ENCODE assay signal across 22 cellular contexts in the genomic region with DNA sequence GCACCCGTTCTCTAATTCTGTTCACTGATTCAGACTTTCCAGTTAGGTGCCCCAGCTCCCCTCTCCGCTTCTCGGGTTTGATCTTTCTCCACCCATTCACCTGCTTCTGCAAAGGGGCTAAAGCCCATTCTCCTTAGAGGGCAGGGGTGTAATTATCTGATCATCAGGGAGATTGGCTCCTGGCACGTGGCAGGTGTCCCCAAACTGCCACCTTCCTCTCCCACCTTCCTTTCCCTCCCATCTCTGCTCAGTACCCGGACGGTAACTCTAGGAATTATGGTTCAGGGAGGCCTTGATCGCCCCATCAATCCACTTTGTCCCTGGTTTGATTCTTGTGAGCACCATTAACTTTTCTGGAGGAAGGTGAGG. TPM values are rescaled to one million over a fixed set of nuclear protein-coding genes. Genes with fewer than 3 reads are reported as not detected.
DNase-seq lines count a peak whose midpoint lies in the region; ATAC-seq and TF ChIP-seq lines count a peak whose summit lies in the region.
"Had no signal": no experiment of that assay in that cellular context is flagged by ENCODE, and none has a peak within 500 bp of the region (broad histone marks: within the 10 kb centered on the region; RNA-seq: fewer than 3 reads in every experiment).

No MANE protein-coding gene starts in this region.

- peak overlapping the region in 1 of 2 donors; percentile 82 for H3K4me3 Mint-ChIP-seq in CD14-positive monocyte
- peak overlapping the region; percentile 84 for H3K4me3 Mint-ChIP-seq in activated T-helper 17 cell treated with anti-CD3 and anti-CD28 coated beads, Interleukin-2, amount 50 U/mL, for 72 hours
- H3K4me3 Mint-ChIP-seq in naive thymus-derived CD4-positive, alpha-beta T cell = peak overlapping the region in 9 of 10 donors; percentile 50 to 82 (median 59)

- peaks cover 1 to 23% (median 9%) of the 10 kb centered on the region in 3 donors for H3K27me3 Mint-ChIP-seq in CD14-positive monocyte (ENCODE audit: low read depth in 3 of 3)
- peaks cover 11% of the 10 kb centered on the region for H3K27me3 Mint-ChIP-seq in activated T-helper 17 cell treated with anti-CD3 and anti-CD28 coated beads, Interleukin-2, amount 50 U/mL, for 72 hours
- peaks cover 0 to 11% (median 4%) of the 10 kb centered on the region in 5 donors for H3K27me3 Mint-ChIP-seq in naive thymus-derived CD4-positive, alpha-beta T cell

- H3K4me1 Mint-ChIP-seq in CD14-positive monocyte = peaks cover 41% of the 10 kb centered on the region
- H3K4me1 Mint-ChIP-seq in activated T-helper 17 cell treated with anti-CD3 and anti-CD28 coated beads, Interleukin-2, amount 50 U/mL, for 72 hours = peaks cover 32% of the 10 kb centered on the region
- H3K4me1 Mint-ChIP-seq in naive thymus-derived CD4-positive, alpha-beta T cell = peaks cover 22 to 42% (median 30%) of the 10 kb centered on the region in 7 donors

- peak overlapping the region; percentile 88 to 98 (median 95) for H3K27ac Mint-ChIP-seq in CD14-positive monocyte
- H3K27ac Mint-ChIP-seq in activated T-helper 17 cell treated with anti-CD3 and anti-CD28 coated beads, Interleukin-2, amount 50 U/mL, for 72 hours = peak overlapping the region; percentile 96
- H3K27ac Mint-ChIP-seq in naive thymus-derived CD4-positive, alpha-beta T cell = peak overlapping the region in 6 of 9 donors; percentile 6 to 95 (median 76)
- H3K27ac Mint-ChIP-seq: immature natural killer cell had no signal

- no peak overlapping the region for H3K27ac ChIP-seq in naive thymus-derived CD4-positive, alpha-beta T cell (ENCODE audit: low read depth, low read length)
- H3K27ac ChIP-seq: SK-N-MC, thoracic aorta, WERI-Rb-1 had no signal

- no peak for DNase-seq in CD14-positive monocyte (ENCODE audit: low spot score)
- DNase-seq in H4 (ENCODE audit: low spot score) = peak; percentile 5
- DNase-seq in naive thymus-derived CD4-positive, alpha-beta T cell = no peak
- no peak for DNase-seq in mucosa of descending colon
- DNase-seq in NCI-H774 (lab: John Stamatoyannopoulos, UW) = no peak
- DNase-seq: erythroblast, immature natural killer cell, MG63, NCI-H1694 treated with DMSO at 0.1 percent for 48 hours, NCI-H510A, PC-3, WERI-Rb-1 had no signal

- intact Hi-C loops in CD14-positive monocyte (cut with micrococcal nuclease) = loop anchor here (2.0 to 10.0 kb wide), 2 partner anchors 19 to 153 kb away; partner anchors contain the start of gene CD22 (in 1 of the 2)
- intact Hi-C loops in naive thymus-derived CD4-positive, alpha-beta T cell (cut with micrococcal nuclease) = loop anchor here (2.0 to 10.0 kb wide), 2 partner anchors 79 to 203 kb away; partner anchors contain the start of genes USF2 (in 2 of the 2) and FXYD7 (in 1 of the 2)
- intact Hi-C loops in mucosa of descending colon (cut with DNase I, micrococcal nuclease) = no loop called here

- peak overlapping the region; percentile 36 for H3K4me3 ChIP-seq in naive thymus-derived CD4-positive, alpha-beta T cell (ENCODE audit: low read length)
- no peak overlapping the region for H3K4me3 ChIP-seq in mucosa of descending colon
- H3K4me3 ChIP-seq: lung, MG63, SK-N-MC, thoracic aorta had no signal

- H3K4me1 ChIP-seq in naive thymus-derived CD4-positive, alpha-beta T cell (ENCODE audit: control insufficient read depth in 2 of 2, insufficient read depth in 2 of 2, low read length in 2 of 2) = peaks cover 18 to 26% of the 10 kb centered on the region in 2 donors
- no peaks in the 10 kb centered on the region for H3K4me1 ChIP-seq in mucosa of descending colon (ENCODE audit: low read depth)

- no peak for ATAC-seq in activated T-helper 17 cell treated with anti-CD3 and anti-CD28 coated beads, Interleukin-2, amount 50 U/mL, for 72 hours (replicated peaks)
- no peak for ATAC-seq in naive thymus-derived CD4-positive, alpha-beta T cell
- ATAC-seq in mucosa of descending colon = no peak
- no peak for ATAC-seq in HG03378 (IDR thresholded peaks at IDR 0.05; ENCODE audit: unreplicated experiment)
- ATAC-seq in GM18861 (IDR thresholded peaks at IDR 0.05; ENCODE audit: unreplicated experiment) = no peak
- ATAC-seq: PC-3 had no signal

- H3K9me3 ChIP-seq in naive thymus-derived CD4-positive, alpha-beta T cell (ENCODE audit: control insufficient read depth in 2 of 3, low read length in 3 of 3) = no peaks in the 10 kb centered on the region
- H3K9me3 ChIP-seq in mucosa of descending colon = no peaks in the 10 kb centered on the region
- H3K9me3 ChIP-seq: MG63, thoracic aorta had no signal

- CTCF ChIA-PET in naive thymus-derived CD4-positive, alpha-beta T cell (lab: Charles Lee) = interaction anchor here (2.0 kb wide), 1 partner anchor 147 kb away, joined by 4 read pairs; no protein-coding TSS in a partner anchor

- TF ChIP-seq CTCF in CD14-positive monocyte (IDR thresholded peaks at IDR 0.05) = no peak
- no peak for TF ChIP-seq CTCF in mucosa of descending colon (IDR thresholded peaks at IDR 0.05)

- peaks cover 4 to 5% of the 10 kb centered on the region in 2 donors for H3K36me3 Mint-ChIP-seq in CD14-positive monocyte
- no peaks in the 10 kb centered on the region for H3K36me3 Mint-ChIP-seq in activated T-helper 17 cell treated with anti-CD3 and anti-CD28 coated beads, Interleukin-2, amount 50 U/mL, for 72 hours (ENCODE audit: low read depth)
- no peaks in the 10 kb centered on the region for H3K36me3 Mint-ChIP-seq in naive thymus-derived CD4-positive, alpha-beta T cell
- H3K36me3 Mint-ChIP-seq: immature natural killer cell had no signal

- H3K9me3 Mint-ChIP-seq in CD14-positive monocyte = peaks cover 0 to 2% (median 0%) of the 10 kb centered on the region in 7 donors
- no peaks in the 10 kb centered on the region for H3K9me3 Mint-ChIP-seq in activated T-helper 17 cell treated with anti-CD3 and anti-CD28 coated beads, Interleukin-2, amount 50 U/mL, for 72 hours
- peaks cover 0 to 3% (median 0%) of the 10 kb centered on the region in 11 donors for H3K9me3 Mint-ChIP-seq in naive thymus-derived CD4-positive, alpha-beta T cell

- H3K27me3 ChIP-seq in naive thymus-derived CD4-positive, alpha-beta T cell (ENCODE audit: control insufficient read depth in 2 of 2, insufficient read depth in 2 of 2, low read length in 2 of 2) = no peaks in the 10 kb centered on the region

- POLR2A ChIA-PET in naive thymus-derived CD4-positive, alpha-beta T cell (lab: Charles Lee) = no interaction called here

- H3K36me3 ChIP-seq in naive thymus-derived CD4-positive, alpha-beta T cell (ENCODE audit: control insufficient read depth in 2 of 3, insufficient read depth in 3 of 3, low read length in 3 of 3) = no peaks in the 10 kb centered on the region
- no peaks in the 10 kb centered on the region for H3K36me3 ChIP-seq in mucosa of descending colon (ENCODE audit: low read depth)
- H3K36me3 ChIP-seq: MG63, thoracic aorta, WERI-Rb-1 had no signal

RNA-seq across cellular contexts. Expression of gene FFAR1, which starts 0.2 kb away (rescaled TPM):
- not detected for polyA plus RNA-seq in CD14-positive monocyte
- total RNA-seq in H4 (2014; rRNA removed; shearing (Covaris generic)) = not detected in 2 replicates
- under 1 TPM; 0.42 to 0.54 TPM for total RNA-seq in activated T-helper 17 cell treated with anti-CD3 and anti-CD28 coated beads, Interleukin-2, amount 50 U/mL, for 72 hours
- 1 to 10 TPM in 1 of 5 experiments, under 1 TPM in 2, not detected in 2; 0.10 to 1.3 (median 0.24) TPM for total RNA-seq in naive thymus-derived CD4-positive, alpha-beta T cell
- not detected for polyA plus RNA-seq in naive thymus-derived CD4-positive, alpha-beta T cell
- total RNA-seq in mucosa of descending colon = not detected
- total RNA-seq: astrocyte, HT-29, PC-3, renal cortical epithelial cell, thoracic aorta had no signal
- polyA plus RNA-seq: immature natural killer cell, neural cell had no signal

RNA-seq across cellular contexts. Expression of gene FFAR3, which starts 10.3 kb away (rescaled TPM):
- 1 to 10 TPM; 1.2 TPM for polyA plus RNA-seq in CD14-positive monocyte
- total RNA-seq in H4 (2014; rRNA removed; shearing (Covaris generic)) = 0.21 TPM in 1 of 2 replicates, not detected in the other
- 1 to 10 TPM; 1.7 to 2.3 TPM for total RNA-seq in activated T-helper 17 cell treated with anti-CD3 and anti-CD28 coated beads, Interleukin-2, amount 50 U/mL, for 72 hours
- under 1 TPM in 3 of 5 experiments, not detected in 2; 0.31 to 0.91 (median 0.72) TPM for total RNA-seq in naive thymus-derived CD4-positive, alpha-beta T cell
- not detected for polyA plus RNA-seq in naive thymus-derived CD4-positive, alpha-beta T cell
- total RNA-seq in mucosa of descending colon = 1 to 10 TPM in 1 of 3 donors, not detected in 2; 1.5 TPM
- total RNA-seq: astrocyte, HT-29, PC-3, renal cortical epithelial cell, thoracic aorta had no signal
- polyA plus RNA-seq: immature natural killer cell, neural cell had no signal

RNA-seq across cellular contexts. Expression of gene CD22, which starts 18.9 kb away (rescaled TPM):
- polyA plus RNA-seq in CD14-positive monocyte = under 1 TPM; 0.24 to 0.88 TPM
- total RNA-seq in H4 (2014; rRNA removed; shearing (Covaris generic)) = 1.9 and 6.1 TPM in 2 replicates
- 10 to 100 TPM in 1 of 2 donors, 1 to 10 TPM in 1; 5.3 to 11.7 TPM for total RNA-seq in activated T-helper 17 cell treated with anti-CD3 and anti-CD28 coated beads, Interleukin-2, amount 50 U/mL, for 72 hours
- total RNA-seq in naive thymus-derived CD4-positive, alpha-beta T cell = 10 to 100 TPM in 1 of 5 experiments, 1 to 10 TPM in 4; 1.5 to 23.9 (median 1.9) TPM
- polyA plus RNA-seq in naive thymus-derived CD4-positive, alpha-beta T cell = 1 to 10 TPM in 1 of 2 donors, under 1 TPM in 1; 0.70 to 1.1 TPM
- total RNA-seq in mucosa of descending colon = 1 to 10 TPM; 2.2 to 5.7 (median 4.1) TPM
- total RNA-seq: astrocyte, renal cortical epithelial cell had no signal
- polyA plus RNA-seq: neural cell had no signal

RNA-seq across cellular contexts. Expression of gene GPR42, which starts 23.0 kb away (rescaled TPM):
- polyA plus RNA-seq in CD14-positive monocyte = under 1 TPM in 1 of 2 donors, not detected in 1; 0.17 TPM
- total RNA-seq in H4 (2014; rRNA removed; shearing (Covaris generic)) = 0.21 TPM in 1 of 2 replicates, not detected in the other
- total RNA-seq in activated T-helper 17 cell treated with anti-CD3 and anti-CD28 coated beads, Interleukin-2, amount 50 U/mL, for 72 hours = under 1 TPM; 0.42 to 0.61 TPM
- under 1 TPM in 1 of 5 experiments, not detected in 4; 0.24 TPM for total RNA-seq in naive thymus-derived CD4-positive, alpha-beta T cell
- not detected for polyA plus RNA-seq in naive thymus-derived CD4-positive, alpha-beta T cell
- under 1 TPM in 1 of 3 donors, not detected in 2; 0.32 TPM for total RNA-seq in mucosa of descending colon
- total RNA-seq: astrocyte, HT-29, PC-3, renal cortical epithelial cell, thoracic aorta had no signal
- polyA plus RNA-seq: immature natural killer cell, neural cell had no signal

RNA-seq across cellular contexts. Expression of gene MAG, which starts 56.0 kb away (rescaled TPM):
- polyA plus RNA-seq in CD14-positive monocyte = not detected
- 0.43 TPM in 1 of 2 replicates, not detected in the other for total RNA-seq in H4 (2014; rRNA removed; shearing (Covaris generic))
- total RNA-seq in activated T-helper 17 cell treated with anti-CD3 and anti-CD28 coated beads, Interleukin-2, amount 50 U/mL, for 72 hours = under 1 TPM; 0.24 to 0.50 TPM
- total RNA-seq in naive thymus-derived CD4-positive, alpha-beta T cell = under 1 TPM in 1 of 5 experiments, not detected in 4; 0.29 TPM
- under 1 TPM in 1 of 2 donors, not detected in 1; 0.31 TPM for polyA plus RNA-seq in naive thymus-derived CD4-positive, alpha-beta T cell
- total RNA-seq in mucosa of descending colon = under 1 TPM in 1 of 3 donors, not detected in 2; 0.80 TPM
- total RNA-seq: astrocyte, HT-29, PC-3, renal cortical epithelial cell had no signal
- polyA plus RNA-seq: immature natural killer cell, neural cell had no signal

Comparison
In these comparisons a context has a peak if more than half of its experiments do, and no peak if none do; other contexts are left out.
1. intact Hi-C loops: an anchor here in CD14-positive monocyte (2.0 to 10.0 kb wide) and naive thymus-derived CD4-positive, alpha-beta T cell (2.0 to 10.0 kb wide); none called in mucosa of descending colon.